In genomic region chr2:105756865-105757264, GRCh38 we compare ENCODE assay signal across 7 cellular contexts. TPM values are rescaled to one million over a fixed set of nuclear protein-coding genes. Genes with fewer than 3 reads are reported as not detected.
A peak's percentile ranks its signal among the peaks of the same experiment; 100 is the strongest.
DNase-seq lines count a peak whose midpoint lies in the region; ATAC-seq and TF ChIP-seq lines count a peak whose summit lies in the region.
"Not testable (repeated sequence)": the region's sequence is repeated elsewhere in the genome, so short reads cannot be mapped to it uniquely, and the experiment has no call there.

No MANE protein-coding gene starts in this region.

- DNase-seq in CD8-positive, alpha-beta T cell; RWPE1 (ENCODE audit: low spot score); central memory CD8-positive, alpha-beta T cell (ENCODE audit: low spot score in 2 of 2); naive thymus-derived CD8-positive, alpha-beta T cell: not testable (repeated sequence)
- peak; percentile 62 for DNase-seq in activated CD4-positive, alpha-beta memory T cell treated with anti-CD3 and anti-CD28 coated beads for 36 hours

- TF ChIP-seq CTCF in CD8-positive, alpha-beta T cell (IDR thresholded peaks at IDR 0.05); RWPE1 (conservative IDR thresholded peaks at IDR 0.05; ENCODE audit: low read depth): not testable (repeated sequence)

- H3K27ac ChIP-seq in CD8-positive, alpha-beta T cell (ENCODE audit: low read depth, low read length): not testable (repeated sequence)
- H3K27ac ChIP-seq in RWPE1: peak overlapping the region; percentile 21; the same call in 1 of the 2 replicates

- not testable (repeated sequence) for H3K27me3 ChIP-seq in CD8-positive, alpha-beta T cell (ENCODE audit: insufficient read depth, low read length)

- H3K4me3 Mint-ChIP-seq in CD8-positive, alpha-beta T cell: peak overlapping the region; percentile 50
- H3K4me3 Mint-ChIP-seq in activated CD4-positive, alpha-beta memory T cell treated with anti-CD3 and anti-CD28 coated beads for 36 hours: peak overlapping the region; percentile 55
- peak overlapping the region; percentile 98 for H3K4me3 Mint-ChIP-seq in activated T-helper 17 cell treated with anti-CD3 and anti-CD28 coated beads, Interleukin-2, amount 50 U/mL, for 72 hours
- peak overlapping the region; percentile 74 for H3K4me3 Mint-ChIP-seq in central memory CD8-positive, alpha-beta T cell
- H3K4me3 Mint-ChIP-seq in naive thymus-derived CD8-positive, alpha-beta T cell: peak overlapping the region; percentile 53 to 99 (median 74)

- CTCF ChIA-PET in CD8-positive, alpha-beta T cell (lab: Charles Lee); RWPE1 (lab: Yijun Ruan, JAX): not testable (repeated sequence)
- CTCF ChIA-PET in activated CD4-positive, alpha-beta memory T cell treated with anti-CD3 and anti-CD28 coated beads for 36 hours (lab: Charles Lee): interaction anchor here (1.0 to 2.5 kb wide), 4 partner anchors 10 to 180 kb away, joined by 3 to 16 read pairs (median 5); no protein-coding TSS in a partner anchor

- peaks cover 97% of the 10 kb centered on the region for H3K4me1 Mint-ChIP-seq in CD8-positive, alpha-beta T cell (ENCODE audit: low read depth)
- peaks cover 94% of the 10 kb centered on the region for H3K4me1 Mint-ChIP-seq in activated CD4-positive, alpha-beta memory T cell treated with anti-CD3 and anti-CD28 coated beads for 36 hours (ENCODE audit: low read depth)
- peaks cover 71% of the 10 kb centered on the region for H3K4me1 Mint-ChIP-seq in activated T-helper 17 cell treated with anti-CD3 and anti-CD28 coated beads, Interleukin-2, amount 50 U/mL, for 72 hours
- peaks cover 91% of the 10 kb centered on the region for H3K4me1 Mint-ChIP-seq in central memory CD8-positive, alpha-beta T cell
- H3K4me1 Mint-ChIP-seq in naive thymus-derived CD8-positive, alpha-beta T cell: peaks cover 44 to 99% (median 98%) of the 10 kb centered on the region in 4 donors

- H3K9me3 Mint-ChIP-seq in CD8-positive, alpha-beta T cell; activated CD4-positive, alpha-beta memory T cell treated with anti-CD3 and anti-CD28 coated beads for 36 hours; activated T-helper 17 cell treated with anti-CD3 and anti-CD28 coated beads, Interleukin-2, amount 50 U/mL, for 72 hours; central memory CD8-positive, alpha-beta T cell; naive thymus-derived CD8-positive, alpha-beta T cell: not testable (repeated sequence)

- not testable (repeated sequence) for H3K27me3 Mint-ChIP-seq in CD8-positive, alpha-beta T cell (ENCODE audit: low read depth); activated CD4-positive, alpha-beta memory T cell treated with anti-CD3 and anti-CD28 coated beads for 36 hours; activated T-helper 17 cell treated with anti-CD3 and anti-CD28 coated beads, Interleukin-2, amount 50 U/mL, for 72 hours; central memory CD8-positive, alpha-beta T cell; naive thymus-derived CD8-positive, alpha-beta T cell

- H3K36me3 Mint-ChIP-seq in CD8-positive, alpha-beta T cell: peaks cover 50% of the 10 kb centered on the region
- peaks cover 49% of the 10 kb centered on the region for H3K36me3 Mint-ChIP-seq in activated CD4-positive, alpha-beta memory T cell treated with anti-CD3 and anti-CD28 coated beads for 36 hours
- H3K36me3 Mint-ChIP-seq in activated T-helper 17 cell treated with anti-CD3 and anti-CD28 coated beads, Interleukin-2, amount 50 U/mL, for 72 hours (ENCODE audit: low read depth): peaks cover 97% of the 10 kb centered on the region
- H3K36me3 Mint-ChIP-seq in central memory CD8-positive, alpha-beta T cell (ENCODE audit: insufficient read depth): peaks cover 30% of the 10 kb centered on the region
- peaks cover 0 to 43% (median 12%) of the 10 kb centered on the region in 3 donors for H3K36me3 Mint-ChIP-seq in naive thymus-derived CD8-positive, alpha-beta T cell

- POLR2A ChIA-PET in CD8-positive, alpha-beta T cell (lab: Charles Lee): interaction anchor here (2.5 kb wide), 1 partner anchor 11 kb away, joined by 18 read pairs; no protein-coding TSS in a partner anchor
- POLR2A ChIA-PET in RWPE1 (lab: Yijun Ruan, JAX; ENCODE audit: low non-redundant PET): not testable (repeated sequence)
- POLR2A ChIA-PET in activated CD4-positive, alpha-beta memory T cell treated with anti-CD3 and anti-CD28 coated beads for 36 hours (lab: Charles Lee): interaction anchor here (1.3 to 6.4 kb wide), 3 partner anchors 7 to 12 kb away, joined by 3 to 91 read pairs (median 12); no protein-coding TSS in a partner anchor
- POLR2A ChIA-PET in naive thymus-derived CD8-positive, alpha-beta T cell (lab: Charles Lee): interaction anchor here (1.3 to 7.1 kb wide), 4 partner anchors 7 to 23 kb away, joined by 4 to 58 read pairs (median 18); partner anchors contain the start of gene NCK2

- peak overlapping the region; percentile 92 for H3K27ac Mint-ChIP-seq in CD8-positive, alpha-beta T cell
- peak overlapping the region; percentile 93 for H3K27ac Mint-ChIP-seq in activated CD4-positive, alpha-beta memory T cell treated with anti-CD3 and anti-CD28 coated beads for 36 hours
- H3K27ac Mint-ChIP-seq in activated T-helper 17 cell treated with anti-CD3 and anti-CD28 coated beads, Interleukin-2, amount 50 U/mL, for 72 hours: peak overlapping the region; percentile 95
- H3K27ac Mint-ChIP-seq in central memory CD8-positive, alpha-beta T cell (ENCODE audit: low read depth): peak overlapping the region; percentile 89
- peak overlapping the region; percentile 82 to 98 (median 93) for H3K27ac Mint-ChIP-seq in naive thymus-derived CD8-positive, alpha-beta T cell

- H3K9me3 ChIP-seq in CD8-positive, alpha-beta T cell (ENCODE audit: low read length): not testable (repeated sequence)

- ATAC-seq in CD8-positive, alpha-beta T cell; activated T-helper 17 cell treated with anti-CD3 and anti-CD28 coated beads, Interleukin-2, amount 50 U/mL, for 72 hours (replicated peaks); central memory CD8-positive, alpha-beta T cell (replicated peaks; ENCODE audit: extremely low read depth, poor library complexity, severe bottlenecking); naive thymus-derived CD8-positive, alpha-beta T cell: not testable (repeated sequence)
- ATAC-seq in GM21786 (IDR thresholded peaks at IDR 0.05; ENCODE audit: unreplicated experiment): peak; percentile 23

- H3K36me3 ChIP-seq in CD8-positive, alpha-beta T cell (ENCODE audit: insufficient read depth, low read length): not testable (repeated sequence)

- not testable (repeated sequence) for H3K4me3 ChIP-seq in CD8-positive, alpha-beta T cell (ENCODE audit: low read depth, low read length)

- intact Hi-C loops in CD8-positive, alpha-beta T cell (cut with DNase I, micrococcal nuclease): loop anchor here (2.0 kb wide), 2 partner anchors 14 to 40 kb away; no protein-coding TSS in a partner anchor
- intact Hi-C loops in activated CD4-positive, alpha-beta memory T cell treated with anti-CD3 and anti-CD28 coated beads for 36 hours (cut with micrococcal nuclease): loop anchor here (1.0 kb wide), 1 partner anchor 8 kb away; no protein-coding TSS in a partner anchor

- H3K4me1 ChIP-seq in CD8-positive, alpha-beta T cell (ENCODE audit: insufficient read depth, low read length): peaks cover 95% of the 10 kb centered on the region

RNA-seq across cellular contexts. Expression of gene NCK2, which starts 12.2 kb away (rescaled TPM):
- total RNA-seq in CD8-positive, alpha-beta T cell: 10 to 100 TPM; 59.0 to 60.3 TPM
- 10 to 100 TPM; 81.8 to 85.8 TPM for total RNA-seq in activated CD4-positive, alpha-beta memory T cell treated with anti-CD3 and anti-CD28 coated beads for 36 hours
- total RNA-seq in activated T-helper 17 cell treated with anti-CD3 and anti-CD28 coated beads, Interleukin-2, amount 50 U/mL, for 72 hours: 10 to 100 TPM; 75.4 to 85.4 TPM
- total RNA-seq in naive thymus-derived CD8-positive, alpha-beta T cell: 100 to 1,000 TPM; 119 to 124 TPM
- polyA plus RNA-seq in naive thymus-derived CD8-positive, alpha-beta T cell: 100 to 1,000 TPM in 1 of 3 donors, 10 to 100 TPM in 2; 36.6 to 110 (median 67.8) TPM
